ENCODE assay signal across 8 cellular contexts in the genomic region with DNA sequence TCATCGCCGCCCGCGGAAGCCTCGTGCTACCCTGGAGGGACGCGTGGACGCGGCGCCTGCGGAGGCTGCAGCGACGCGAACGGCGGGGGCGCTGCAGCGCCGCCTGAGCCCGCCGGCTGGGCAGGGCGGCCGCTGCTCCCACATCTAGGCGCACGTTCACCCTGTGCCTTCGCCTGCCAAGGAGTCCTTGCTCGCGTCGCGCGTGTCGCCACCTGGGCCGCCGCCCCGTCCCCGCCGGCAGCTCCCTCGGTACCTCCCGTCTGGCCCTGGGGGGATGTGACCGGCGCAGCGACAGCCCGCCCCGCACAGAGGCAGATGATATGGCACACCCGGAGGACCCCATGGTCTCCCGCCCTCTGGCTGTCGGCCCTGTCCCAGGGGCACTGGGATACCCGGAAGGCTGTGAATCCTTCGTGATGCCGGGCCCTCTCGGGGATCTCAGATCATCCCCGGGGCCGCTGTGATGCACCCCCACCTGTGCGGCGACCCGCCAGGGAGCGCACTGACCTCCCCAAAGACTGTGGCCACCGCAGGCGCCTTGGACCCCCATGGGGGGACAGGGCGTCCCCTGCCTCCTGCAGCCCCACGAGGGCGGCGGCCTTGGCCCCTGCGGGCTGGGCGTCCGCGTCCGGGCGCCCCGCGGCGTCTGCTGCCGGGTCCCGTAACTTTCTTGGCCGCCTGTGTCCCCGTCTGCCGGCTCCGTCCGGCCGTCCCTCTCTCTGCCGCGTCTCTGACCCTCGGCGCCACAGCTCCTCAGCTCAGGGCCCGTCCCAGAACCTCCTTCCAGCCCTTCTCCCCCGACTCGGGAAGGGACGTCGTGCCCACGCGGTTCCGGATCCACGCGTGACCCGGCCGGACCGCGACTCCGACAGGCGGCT. TPM values are rescaled to one million over a fixed set of nuclear protein-coding genes. Genes with fewer than 3 reads are reported as not detected.
DNase-seq lines count a peak whose midpoint lies in the region; ATAC-seq and TF ChIP-seq lines count a peak whose summit lies in the region.

No MANE protein-coding gene starts in this region.

- H3K9me3 Mint-ChIP-seq in activated naive CD4-positive, alpha-beta T cell treated with anti-CD3 and anti-CD28 coated beads, Interleukin-2, amount 50 U/mL, for 72 hours, result no peaks in the 10 kb centered on the region

- H3K79me1 ChIP-seq in trophoblast cell (ENCODE audit: low read length), result peaks cover 5% of the 10 kb centered on the region

- no peak overlapping the region for H3K23ac ChIP-seq in trophoblast cell (ENCODE audit: low read length)

- no peak for DNase-seq in GM12864 (ENCODE audit: low read depth)
- DNase-seq in activated naive CD4-positive, alpha-beta T cell treated with anti-CD3 and anti-CD28 coated beads, Interleukin-2, amount 50 U/mL, for 72 hours (ENCODE audit: low spot score in 2 of 2), result peak; percentile 51 to 69
- DNase-seq in heart left ventricle, result peak; percentile 45 to 81 (median 56)
- DNase-seq in trophoblast cell, result peak; percentile 41 to 62
- no peak for DNase-seq in NCI-H1694 (lab: John Stamatoyannopoulos, UW)

- H3K36me3 Mint-ChIP-seq in activated naive CD4-positive, alpha-beta T cell treated with anti-CD3 and anti-CD28 coated beads, Interleukin-2, amount 50 U/mL, for 72 hours, result peaks cover 0 to 6% of the 10 kb centered on the region in 2 donors

- peak overlapping the region; percentile 77 for H2BK120ac ChIP-seq in trophoblast cell (ENCODE audit: insufficient read depth, low read length, poor library complexity)

- peak overlapping the region; percentile 83 for H3K4ac ChIP-seq in trophoblast cell (ENCODE audit: low read depth, low read length)

- no peak overlapping the region for H2BK5ac ChIP-seq in trophoblast cell (ENCODE audit: low read depth, low read length, poor library complexity)

- H3K18ac ChIP-seq in trophoblast cell (ENCODE audit: low read length), result peak overlapping the region; percentile 98

- ATAC-seq in HG02981 (IDR thresholded peaks at IDR 0.05; ENCODE audit: unreplicated experiment) (peak; percentile 9), heart left ventricle (peak in 3 of 4 donors; percentile 57 to 74 (median 60)), GM18861 (IDR thresholded peaks at IDR 0.05; ENCODE audit: unreplicated experiment) (no peak)
- peak; percentile 64 to 69 for ATAC-seq in activated naive CD4-positive, alpha-beta T cell treated with anti-CD3 and anti-CD28 coated beads, Interleukin-2, amount 50 U/mL, for 72 hours

- H2BK12ac ChIP-seq in trophoblast cell (ENCODE audit: low read length), result peak overlapping the region; percentile 34

- peak overlapping the region; percentile 97 for H4K91ac ChIP-seq in trophoblast cell (ENCODE audit: low read depth, low read length)

- H3K14ac ChIP-seq in trophoblast cell (ENCODE audit: low read length), result peak overlapping the region; percentile 96

- no peaks in the 10 kb centered on the region for H3K36me3 ChIP-seq in heart left ventricle
- H3K36me3 ChIP-seq in trophoblast cell (ENCODE audit: control insufficient read depth in 1 of 2, insufficient read depth in 2 of 2, low read length in 2 of 2), result no peaks in the 10 kb centered on the region

- peak overlapping the region; percentile 98 for H4K8ac ChIP-seq in trophoblast cell (ENCODE audit: low read depth, low read length)

- H3K27ac ChIP-seq in heart left ventricle (peak overlapping the region; percentile 13 to 95 (median 88)), trophoblast cell (ENCODE audit: low read depth, low read length) (no peak overlapping the region)

- peak overlapping the region; percentile 97 for H3K4me2 ChIP-seq in trophoblast cell (ENCODE audit: low read length)

- H3K4me3 ChIP-seq in GM12864 (ENCODE audit: low read depth, low read length) (peak overlapping the region; percentile 94), heart left ventricle (peak overlapping the region; percentile 62 to 87 (median 76)), trophoblast cell (ENCODE audit: low read depth, low read length) (peak overlapping the region; percentile 78)

- TF ChIP-seq POLR2A in Raji (IDR thresholded peaks at IDR 0.05; ENCODE audit: insufficient read depth, low read depth, low read length) (peak; percentile 73), heart left ventricle (IDR thresholded peaks at IDR 0.05) (no peak)

- TF ChIP-seq CTCF in GM12864 (IDR thresholded peaks at IDR 0.05; ENCODE audit: low read depth, low read length, missing control alignments), result peak; percentile 57
- peak; percentile 6 to 59 (median 46) for TF ChIP-seq CTCF in heart left ventricle (IDR thresholded peaks at IDR 0.05)

- H3K4me1 ChIP-seq in heart left ventricle, result peaks cover 9 to 51% (median 29%) of the 10 kb centered on the region in 12 donors
- peaks cover 22 to 24% of the 10 kb centered on the region in 2 experiments for H3K4me1 ChIP-seq in trophoblast cell (ENCODE audit: control insufficient read depth in 1 of 2, insufficient read depth in 2 of 2, low read length in 2 of 2)

- H2AK5ac ChIP-seq in trophoblast cell (ENCODE audit: low read length), result peak overlapping the region; percentile 76

- H3K9ac ChIP-seq in trophoblast cell (ENCODE audit: low read length), result peak overlapping the region; percentile 87

- H3K9me3 ChIP-seq in heart left ventricle, result no peaks in the 10 kb centered on the region
- H3K9me3 ChIP-seq in trophoblast cell (ENCODE audit: insufficient read depth, low read depth, low read length), result peaks cover 7% of the 10 kb centered on the region

- intact Hi-C loops in heart left ventricle (cut with DNase I), result loop anchor here in 2 of 10 donors (2.0 kb wide), 3 partner anchors 23 to 45 kb away; a partner anchor contains a TSS

- H3K27me3 ChIP-seq in heart left ventricle (peaks cover 11 to 43% (median 28%) of the 10 kb centered on the region in 9 donors), trophoblast cell (ENCODE audit: insufficient read depth, low read length) (peaks cover 44% of the 10 kb centered on the region)

- peak overlapping the region; percentile 98 for H2AFZ ChIP-seq in trophoblast cell (ENCODE audit: insufficient read depth, low read length, poor library complexity)

- peak overlapping the region in 1 of 2 donors; percentile 57 for H3K27ac Mint-ChIP-seq in activated naive CD4-positive, alpha-beta T cell treated with anti-CD3 and anti-CD28 coated beads, Interleukin-2, amount 50 U/mL, for 72 hours

- H4K12ac ChIP-seq in trophoblast cell (ENCODE audit: low read depth, low read length), result peak overlapping the region; percentile 96

- 0 to 1% (median 0%) methylated on average over 40 to 100 of the region's 100 CpGs for WGBS in heart left ventricle, 4 donors
- no CpG with 5 or more reads among the region's 100 CpGs for WGBS in trophoblast cell (ENCODE audit: extremely low coverage, insufficient coverage, insufficient read length)

- H3K79me2 ChIP-seq in trophoblast cell (ENCODE audit: control insufficient read depth, insufficient read depth, low read length, poor library complexity), result peaks cover 6% of the 10 kb centered on the region

RNA-seq across cellular contexts. Expression of a gene that starts 0.7 kb away (rescaled TPM):
- total RNA-seq in activated naive CD4-positive, alpha-beta T cell treated with anti-CD3 and anti-CD28 coated beads, Interleukin-2, amount 50 U/mL, for 72 hours, result 10 to 100 TPM in 1 of 2 donors, 1 to 10 TPM in 1; 7.8 to 10.6 TPM
- 10 to 100 TPM in 8 of 9 donors, 1 to 10 TPM in 1; 8.9 to 19.2 (median 11.9) TPM for total RNA-seq in heart left ventricle
- 1 to 10 TPM; 4.0 to 6.7 TPM for polyA plus RNA-seq in heart left ventricle
- polyA plus RNA-seq in trophoblast cell (2013), result 4.0 TPM in 2 replicates

RNA-seq across cellular contexts. Expression of a gene that starts 3.1 kb away (rescaled TPM):
- total RNA-seq in activated naive CD4-positive, alpha-beta T cell treated with anti-CD3 and anti-CD28 coated beads, Interleukin-2, amount 50 U/mL, for 72 hours, result not detected
- under 1 TPM in 6 of 9 donors, not detected in 3; 0.09 to 0.50 (median 0.20) TPM for total RNA-seq in heart left ventricle
- not detected for polyA plus RNA-seq in heart left ventricle
- polyA plus RNA-seq in trophoblast cell (2013), result 0.03 and 0.04 TPM in 2 replicates

RNA-seq across cellular contexts. Expression of a gene that starts 14.3 kb away (rescaled TPM):
- 10 to 100 TPM; 20.9 to 32.3 TPM for total RNA-seq in activated naive CD4-positive, alpha-beta T cell treated with anti-CD3 and anti-CD28 coated beads, Interleukin-2, amount 50 U/mL, for 72 hours
- total RNA-seq in heart left ventricle, result 1 to 10 TPM in 5 of 9 donors, under 1 TPM in 3, not detected in 1; 0.60 to 4.9 (median 1.2) TPM
- 1 to 10 TPM in 1 of 2 donors, under 1 TPM in 1; 0.46 to 3.1 TPM for polyA plus RNA-seq in heart left ventricle
- 9.0 and 9.9 TPM in 2 replicates for polyA plus RNA-seq in trophoblast cell (2013)

RNA-seq across cellular contexts. Expression of a gene that starts 39.5 kb away (rescaled TPM):
- total RNA-seq in activated naive CD4-positive, alpha-beta T cell treated with anti-CD3 and anti-CD28 coated beads, Interleukin-2, amount 50 U/mL, for 72 hours, result 100 to 1,000 TPM in 1 of 2 donors, 10 to 100 TPM in 1; 94.4 to 127 TPM
- total RNA-seq in heart left ventricle, result 100 to 1,000 TPM in 7 of 9 donors, 10 to 100 TPM in 2; 61.6 to 209 (median 129) TPM
- polyA plus RNA-seq in heart left ventricle, result 100 to 1,000 TPM; 132 to 232 TPM
- polyA plus RNA-seq in trophoblast cell (2013), result 722 and 724 TPM in 2 replicates

RNA-seq across cellular contexts. Expression of a gene that starts 45.0 kb away (rescaled TPM):
- total RNA-seq in activated naive CD4-positive, alpha-beta T cell treated with anti-CD3 and anti-CD28 coated beads, Interleukin-2, amount 50 U/mL, for 72 hours, result 100 to 1,000 TPM in 1 of 2 donors, 10 to 100 TPM in 1; 64.8 to 111 TPM
- total RNA-seq in heart left ventricle, result 1 to 10 TPM in 7 of 9 donors, under 1 TPM in 2; 0.67 to 6.0 (median 1.6) TPM
- polyA plus RNA-seq in heart left ventricle, result 1 to 10 TPM in 1 of 2 donors, under 1 TPM in 1; 0.38 to 1.6 TPM
- 15.0 and 15.3 TPM in 2 replicates for polyA plus RNA-seq in trophoblast cell (2013)

Comparison
In these comparisons a context has a peak if more than half of its experiments do, and no peak if none do; other contexts are left out.
1. DNase-seq: peak in activated naive CD4-positive, alpha-beta T cell treated with anti-CD3 and anti-CD28 coated beads, Interleukin-2, amount 50 U/mL, for 72 hours (2 of 2), heart left ventricle (5 of 5) and trophoblast cell (2 of 2); none in GM12864 (single experiment) and NCI-H1694 (single experiment).
2. Peak in every context shown above with its lines, with median percentiles within 50 percentile points of each other: H3K4me3 ChIP-seq.